6 cellular contexts compared by ENCODE assay signal in genomic region chr14:24202538-24202937, GRCh38. TPM values are rescaled to one million over a fixed set of nuclear protein-coding genes. Genes with fewer than 3 reads are reported as not detected.
DNase-seq lines count a peak whose midpoint lies in the region; ATAC-seq and TF ChIP-seq lines count a peak whose summit lies in the region.
"Not testable (repeated sequence)": the region's sequence is repeated elsewhere in the genome, so short reads cannot be mapped to it uniquely, and the experiment has no call there.
"Had no signal": no experiment of that assay in that cellular context is flagged by ENCODE, and none has a peak within 500 bp of the region (broad histone marks: within the 10 kb centered on the region; RNA-seq: fewer than 3 reads in every experiment).

No MANE protein-coding gene starts in this region.

- H3K9ac ChIP-seq in HUES48 (ENCODE audit: low read depth, low read length); iPS-20b (ENCODE audit: low read depth, low read length): not testable (repeated sequence)

- not testable (repeated sequence) for H3K4me3 Mint-ChIP-seq in central memory CD8-positive, alpha-beta T cell
- H3K4me3 Mint-ChIP-seq in endothelial cell (ENCODE audit: unreplicated experiment) (peak overlapping the region; percentile 16), neural crest cell (peak overlapping the region; percentile 36)

- H3K4me1 Mint-ChIP-seq in central memory CD8-positive, alpha-beta T cell = peaks cover 41% of the 10 kb centered on the region
- H3K4me1 Mint-ChIP-seq in endothelial cell (ENCODE audit: unreplicated experiment) = not testable (repeated sequence)
- H3K4me1 Mint-ChIP-seq in neural crest cell = peaks cover 14% of the 10 kb centered on the region

- H3K4me3 ChIP-seq in HUES48 (ENCODE audit: low read depth, low read length) (peak overlapping the region; percentile 37; the same call in 1 of the 2 replicates), iPS-20b (ENCODE audit: low read length) (peak overlapping the region; percentile 56; the same call in 1 of the 2 replicates)

- not testable (repeated sequence) for H3K9me3 ChIP-seq in HUES48 (ENCODE audit: control insufficient read depth, insufficient read depth, low read length); iPS-20b (ENCODE audit: insufficient read depth, low read depth, low read length)

- peak overlapping the region; percentile 83 for H3K27ac ChIP-seq in HUES48 (ENCODE audit: low read depth, low read length)
- H3K27ac ChIP-seq in iPS-20b (ENCODE audit: low read length) = not testable (repeated sequence)

- H3K27me3 ChIP-seq in HUES48 (ENCODE audit: control insufficient read depth, insufficient read depth, low read length); iPS-20b (ENCODE audit: insufficient read depth, low read length): not testable (repeated sequence)

- not testable (repeated sequence) for H3K27me3 Mint-ChIP-seq in central memory CD8-positive, alpha-beta T cell; endothelial cell (ENCODE audit: unreplicated experiment); neural crest cell (ENCODE audit: low read depth)

- not testable (repeated sequence) for DNase-seq in central memory CD8-positive, alpha-beta T cell (ENCODE audit: low spot score in 2 of 2); endothelial cell (ENCODE audit: low spot score); neural crest cell (ENCODE audit: low read depth, low spot score)

- peaks cover 32% of the 10 kb centered on the region for H3K36me3 Mint-ChIP-seq in central memory CD8-positive, alpha-beta T cell (ENCODE audit: insufficient read depth)
- peaks cover 44% of the 10 kb centered on the region for H3K36me3 Mint-ChIP-seq in endothelial cell (ENCODE audit: low read depth, unreplicated experiment)
- H3K36me3 Mint-ChIP-seq in neural crest cell (ENCODE audit: low read depth) = peaks cover 41% of the 10 kb centered on the region

- H3K4me1 ChIP-seq in HUES48 (ENCODE audit: control insufficient read depth, insufficient read depth, low read length); iPS-20b (ENCODE audit: insufficient read depth, low read length): not testable (repeated sequence)

- H3K36me3 ChIP-seq in HUES48 (ENCODE audit: control insufficient read depth, insufficient read depth, low read length) (peaks cover 27% of the 10 kb centered on the region), iPS-20b (ENCODE audit: insufficient read depth, low read depth, low read length) (peaks cover 39% of the 10 kb centered on the region)

- TF ChIP-seq CTCF in endothelial cell (IDR thresholded peaks at IDR 0.05; ENCODE audit: unreplicated experiment); neural crest cell (conservative IDR thresholded peaks at IDR 0.05): not testable (repeated sequence)

- ATAC-seq in central memory CD8-positive, alpha-beta T cell (replicated peaks; ENCODE audit: extremely low read depth, poor library complexity, severe bottlenecking) = not testable (repeated sequence)

- not testable (repeated sequence) for H3K9me3 Mint-ChIP-seq in central memory CD8-positive, alpha-beta T cell; endothelial cell (ENCODE audit: unreplicated experiment); neural crest cell

- H3K27ac Mint-ChIP-seq in central memory CD8-positive, alpha-beta T cell (ENCODE audit: low read depth) = peak overlapping the region; percentile 33
- not testable (repeated sequence) for H3K27ac Mint-ChIP-seq in endothelial cell (ENCODE audit: unreplicated experiment); neural crest cell (ENCODE audit: unreplicated experiment)

RNA-seq across cellular contexts. Expression of gene TSSK4, which starts 3.0 kb away (rescaled TPM):
- total RNA-seq in endothelial cell (ENCODE audit: unreplicated experiment) = not detected
- total RNA-seq in neural crest cell = 0.47 and 0.48 TPM in 2 replicates
- total RNA-seq: HT1080 had no signal

RNA-seq across cellular contexts. Expression of gene TM9SF1, which starts 7.3 kb away (rescaled TPM):
- 41.8 TPM for total RNA-seq in endothelial cell (ENCODE audit: unreplicated experiment)
- 45.6 and 47.4 TPM in 2 replicates for total RNA-seq in neural crest cell

RNA-seq across cellular contexts. Expression of gene CHMP4A, which starts 10.8 kb away (rescaled TPM):
- total RNA-seq in endothelial cell (ENCODE audit: unreplicated experiment) (34.3 TPM), neural crest cell (42.2 and 44.7 TPM in 2 replicates)

RNA-seq across cellular contexts. Expression of gene MDP1, which starts 13.3 kb away (rescaled TPM):
- total RNA-seq in endothelial cell (ENCODE audit: unreplicated experiment) (17.4 TPM), neural crest cell (19.0 and 25.9 TPM in 2 replicates)

RNA-seq across cellular contexts. Expression of gene IPO4, which starts 13.9 kb away (rescaled TPM):
- 29.0 TPM for total RNA-seq in endothelial cell (ENCODE audit: unreplicated experiment)
- 88.3 and 88.7 TPM in 2 replicates for total RNA-seq in neural crest cell
